In the genomic region with DNA sequence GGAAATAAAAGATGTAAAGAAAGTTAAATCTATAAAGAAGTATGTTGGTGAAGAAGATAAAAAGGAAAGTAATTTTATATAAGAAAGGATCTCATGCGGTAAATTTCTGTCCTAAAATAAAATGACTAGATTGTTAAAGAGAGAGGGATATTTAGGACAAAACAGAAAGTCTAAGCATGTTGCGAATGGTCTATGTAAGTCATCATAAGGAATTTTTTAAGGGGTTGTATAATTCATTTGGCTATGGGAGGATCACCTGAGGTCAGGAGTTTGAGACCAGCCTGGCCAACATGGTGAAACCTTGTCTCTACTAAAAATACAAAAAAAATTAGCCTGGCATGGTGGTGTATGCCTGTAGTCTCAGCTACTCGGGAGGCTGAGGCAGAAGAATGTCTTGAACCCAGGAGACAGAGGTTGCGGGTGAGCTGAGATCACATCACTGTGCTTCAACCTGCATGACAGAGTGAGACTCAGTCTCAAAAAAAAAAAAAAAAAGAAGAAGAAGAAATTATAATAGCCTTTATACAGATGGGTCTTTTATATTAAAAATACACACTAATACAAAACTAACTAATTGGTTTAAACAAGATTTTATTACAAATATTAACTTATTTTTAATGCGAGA, we compare ENCODE assay signal across 23 cellular contexts.
A peak's percentile ranks its signal among the peaks of the same experiment; 100 is the strongest.
DNase-seq lines count a peak whose midpoint lies in the region; ATAC-seq, FAIRE-seq and TF ChIP-seq lines count a peak whose summit lies in the region.
"Had no signal": no experiment of that assay in that cellular context is flagged by ENCODE, and none has a peak within 500 bp of the region (broad histone marks: within the 10 kb centered on the region; RNA-seq: fewer than 3 reads in every experiment).

No MANE protein-coding gene starts in this region.

- 79% methylated on average over 5 of the region's 5 CpGs for WGBS in HepG2 (ENCODE audit: low lambda C conversion rate)
- 90% methylated on average over 5 of the region's 5 CpGs for WGBS in right lobe of liver (ENCODE audit: insufficient coverage, low coverage, low lambda C conversion rate, missing lambda C conversion rate)
- WGBS in endodermal cell (ENCODE audit: insufficient coverage in 1 of 2, insufficient read length in 1 of 2), 2 experiments = 92 to 100% methylated on average over 2 to 5 of the region's 5 CpGs

- POLR2A ChIA-PET in HepG2 (lab: Yijun Ruan, JAX) = no interaction called here
- POLR2A ChIA-PET in activated CD8-positive, alpha-beta T cell treated with anti-CD3 and anti-CD28 coated beads, Interleukin-2, amount 10 ng/mL, durations not matched to agents 7 days and 5 days (lab: Charles Lee) = no interaction called here

- H3K79me2 ChIP-seq in HepG2 (ENCODE audit: insufficient read depth, low read length) = no peaks in the 10 kb centered on the region

- TF ChIP-seq EP300 in HepG2 (IDR thresholded peaks at IDR 0.05; ENCODE audit: low read depth in 2 of 2, low read length in 2 of 2) (no peak), HepG2 (CRISPR knock-in tag; IDR thresholded peaks at IDR 0.05; ENCODE audit: borderline replicate concordance) (no peak)

- BruUV-seq in HepG2 (replicated peaks; lab: Mats Ljungman, UMichigan) = no TSS peak

- DNase-seq in HepG2 (ENCODE audit: low spot score) = no peak
- DNase-seq in right lobe of liver = no peak
- peak; percentile 13 for DNase-seq in LHCN-M2 (ENCODE audit: low read depth)
- no peak for DNase-seq in endodermal cell
- DNase-seq in activated CD8-positive, alpha-beta T cell treated with anti-CD3 and anti-CD28 coated beads, Interleukin-2, amount 10 ng/mL, durations not matched to agents 7 days and 5 days = no peak
- no peak for DNase-seq in NCI-H526 treated with DMSO at 0.1 percent for 48 hours (lab: John Stamatoyannopoulos, UW)
- DNase-seq: ACHN; BE2C; C1 segment of cervical spinal cord; CD4-positive, CD25-positive, alpha-beta regulatory T cell; CD8-positive, alpha-beta memory T cell; COR-L47; DMS153; DND-41; EL; HFFc6; KBM-7 had no signal

- CTCF ChIA-PET in HepG2 (lab: Yijun Ruan, JAX; ENCODE audit: low intra/inter-chr PET ratio, low total read pairs) = no interaction called here
- CTCF ChIA-PET in activated CD8-positive, alpha-beta T cell treated with anti-CD3 and anti-CD28 coated beads, Interleukin-2, amount 10 ng/mL, durations not matched to agents 7 days and 5 days (lab: Charles Lee) = no interaction called here

- H3K4me3 Mint-ChIP-seq in endodermal cell = no peak overlapping the region
- H3K4me3 Mint-ChIP-seq in activated CD8-positive, alpha-beta T cell treated with anti-CD3 and anti-CD28 coated beads, Interleukin-2, amount 10 ng/mL, durations not matched to agents 7 days and 5 days = no peak overlapping the region
- H3K4me3 Mint-ChIP-seq: CD4-positive, CD25-positive, alpha-beta regulatory T cell; CD8-positive, alpha-beta memory T cell; HFFc6; IgD-negative memory B cell had no signal

- H3K27ac Mint-ChIP-seq in endodermal cell = no peak overlapping the region
- H3K27ac Mint-ChIP-seq in activated CD8-positive, alpha-beta T cell treated with anti-CD3 and anti-CD28 coated beads, Interleukin-2, amount 10 ng/mL, durations not matched to agents 7 days and 5 days = no peak overlapping the region
- H3K27ac Mint-ChIP-seq: CD8-positive, alpha-beta memory T cell; HFFc6; IgD-negative memory B cell had no signal

- no peaks in the 10 kb centered on the region for H3K36me3 Mint-ChIP-seq in endodermal cell (ENCODE audit: low read depth)
- no peaks in the 10 kb centered on the region for H3K36me3 Mint-ChIP-seq in activated CD8-positive, alpha-beta T cell treated with anti-CD3 and anti-CD28 coated beads, Interleukin-2, amount 10 ng/mL, durations not matched to agents 7 days and 5 days (ENCODE audit: low read depth)
- H3K36me3 Mint-ChIP-seq: CD4-positive, CD25-positive, alpha-beta regulatory T cell; CD8-positive, alpha-beta memory T cell; IgD-negative memory B cell had no signal

- ATAC-seq in HepG2 = no peak
- ATAC-seq in right lobe of liver = no peak
- ATAC-seq in HG02678 (IDR thresholded peaks at IDR 0.05; ENCODE audit: unreplicated experiment) = no peak
- no peak for ATAC-seq in activated CD8-positive, alpha-beta T cell treated with anti-CD3 and anti-CD28 coated beads, Interleukin-2, amount 10 ng/mL, durations not matched to agents 7 days and 5 days

- no peak for TF ChIP-seq POLR2A in HepG2 (IDR thresholded peaks at IDR 0.05; ENCODE audit: insufficient read depth in 1 of 2, low read depth in 2 of 2, low read length in 2 of 2)
- TF ChIP-seq POLR2A in right lobe of liver (IDR thresholded peaks at IDR 0.05) = no peak

- no peaks in the 10 kb centered on the region for H3K4me1 ChIP-seq in HepG2 (ENCODE audit: insufficient read depth, low read length)
- H3K4me1 ChIP-seq in right lobe of liver = no peaks in the 10 kb centered on the region
- no peaks in the 10 kb centered on the region for H3K4me1 ChIP-seq in endodermal cell (ENCODE audit: control insufficient read depth, insufficient read depth, low read length)
- H3K4me1 ChIP-seq: BE2C, HAP-1 had no signal

- no peaks in the 10 kb centered on the region for H4K20me1 ChIP-seq in HepG2 (ENCODE audit: insufficient read depth, low read length)

- FAIRE-seq in HepG2 (lab: Jason Lieb, UNC) = no peak
- FAIRE-seq: GM12891, GM19239, HTR-8/SVneo had no signal

- H3K9me3 ChIP-seq in HepG2 (ENCODE audit: low read length) (peaks cover 5% of the 10 kb centered on the region), right lobe of liver (no peaks in the 10 kb centered on the region), endodermal cell (ENCODE audit: control insufficient read depth, low read length) (peaks cover 89% of the 10 kb centered on the region)
- H3K9me3 ChIP-seq: BE2C, HAP-1 had no signal

- intact Hi-C loops in HepG2 (cut with micrococcal nuclease; ENCODE audit: unreplicated experiment) = no loop called here
- intact Hi-C loops in right lobe of liver (cut with DNase I) = no loop called here

- H3K9ac ChIP-seq in HepG2 (ENCODE audit: insufficient read depth, low read depth, low read length) (no peak overlapping the region), endodermal cell (ENCODE audit: extremely low read depth, low read length, poor library complexity, severe bottlenecking) (no peak overlapping the region)

- in situ Hi-C loops in HepG2 (cut with HindIII; ENCODE audit: extremely low pct_ligation_motif_present, low pct_unique_long_range_greater_than_20kb) = no loop called here

- no peaks in the 10 kb centered on the region for H3K27me3 Mint-ChIP-seq in endodermal cell (ENCODE audit: insufficient read depth)
- no peaks in the 10 kb centered on the region for H3K27me3 Mint-ChIP-seq in activated CD8-positive, alpha-beta T cell treated with anti-CD3 and anti-CD28 coated beads, Interleukin-2, amount 10 ng/mL, durations not matched to agents 7 days and 5 days (ENCODE audit: low read depth)
- H3K27me3 Mint-ChIP-seq: CD4-positive, CD25-positive, alpha-beta regulatory T cell; CD8-positive, alpha-beta memory T cell; IgD-negative memory B cell had no signal

- TF ChIP-seq CTCF in HepG2 (CRISPR knock-in tag; IDR thresholded peaks at IDR 0.05) (no peak), right lobe of liver (IDR thresholded peaks at IDR 0.05) (no peak), endodermal cell (conservative IDR thresholded peaks at IDR 0.05) (no peak)

- TF ChIP-seq RAD21 in HepG2 (CRISPR knock-in tag; IDR thresholded peaks at IDR 0.05) = no peak

- H3K4me1 Mint-ChIP-seq in endodermal cell = no peaks in the 10 kb centered on the region
- H3K4me1 Mint-ChIP-seq in activated CD8-positive, alpha-beta T cell treated with anti-CD3 and anti-CD28 coated beads, Interleukin-2, amount 10 ng/mL, durations not matched to agents 7 days and 5 days (ENCODE audit: low read depth) = no peaks in the 10 kb centered on the region
- H3K4me1 Mint-ChIP-seq: CD4-positive, CD25-positive, alpha-beta regulatory T cell; CD8-positive, alpha-beta memory T cell; IgD-negative memory B cell had no signal

- no peak overlapping the region for H3K4me2 ChIP-seq in HepG2 (ENCODE audit: low read depth, low read length)

- H2AFZ ChIP-seq in HepG2 (ENCODE audit: low read length) = no peak overlapping the region

- H3K27me3 ChIP-seq in HepG2 (ENCODE audit: control insufficient read depth in 1 of 2, insufficient read depth in 2 of 2, low read length in 2 of 2) = no peaks in the 10 kb centered on the region
- no peaks in the 10 kb centered on the region for H3K27me3 ChIP-seq in right lobe of liver
- no peaks in the 10 kb centered on the region for H3K27me3 ChIP-seq in endodermal cell (ENCODE audit: control insufficient read depth, insufficient read depth, low read length, poor library complexity, severe bottlenecking)
- H3K27me3 ChIP-seq: BE2C had no signal

- H3K4me3 ChIP-seq in HepG2 (replicated peaks in 1 of 3; ENCODE audit: insufficient read depth in 1 of 3, low read depth in 2 of 3, low read length in 3 of 3) (no peak overlapping the region), right lobe of liver (no peak overlapping the region), endodermal cell (ENCODE audit: low read length) (peak overlapping the region; percentile 32)
- H3K4me3 ChIP-seq: HAP-1 had no signal

- H3K27ac ChIP-seq in HepG2 (ENCODE audit: extremely low read length, insufficient read depth, low read length) = no peak overlapping the region
- no peak overlapping the region for H3K27ac ChIP-seq in right lobe of liver
- no peak overlapping the region for H3K27ac ChIP-seq in endodermal cell (ENCODE audit: low read depth, low read length)

- H3K36me3 ChIP-seq in HepG2 (replicated peaks in 1 of 2; ENCODE audit: control insufficient read depth in 1 of 2, insufficient read depth in 2 of 2, low read length in 2 of 2) = no peaks in the 10 kb centered on the region
- H3K36me3 ChIP-seq in right lobe of liver = no peaks in the 10 kb centered on the region
- H3K36me3 ChIP-seq in endodermal cell (ENCODE audit: control insufficient read depth, insufficient read depth, low read length) = no peaks in the 10 kb centered on the region
- H3K36me3 ChIP-seq: BE2C, HAP-1 had no signal

- peaks cover 59% of the 10 kb centered on the region for H3K9me3 Mint-ChIP-seq in endodermal cell
- H3K9me3 Mint-ChIP-seq in activated CD8-positive, alpha-beta T cell treated with anti-CD3 and anti-CD28 coated beads, Interleukin-2, amount 10 ng/mL, durations not matched to agents 7 days and 5 days (ENCODE audit: insufficient read depth) = no peaks in the 10 kb centered on the region

TF ChIP-seq in HepG2, 621 proteins besides CTCF, POLR2A, EP300 and RAD21:
- TF ChIP-seq ZNF724P (CRISPR knock-in tag; IDR thresholded peaks at IDR 0.05; ENCODE audit: borderline replicate concordance) (0 out of 2 replicates have a peak, but pooled peaks have one; percentile 31), NCOA5 (CRISPR knock-in tag; IDR thresholded peaks at IDR 0.05) (no peak)
TF ChIP-seq in HepG2: peak in this region for 1.
